ENCODE assay signal across 18 cellular contexts in genomic region chr14:41817626-41818025, GRCh38.
DNase-seq lines count a peak whose midpoint lies in the region; ATAC-seq and TF ChIP-seq lines count a peak whose summit lies in the region.
"Had no signal": no experiment of that assay in that cellular context is flagged by ENCODE, and none has a peak within 500 bp of the region (broad histone marks: within the 10 kb centered on the region; RNA-seq: fewer than 3 reads in every experiment).

No MANE protein-coding gene starts in this region.

- H3K36me3 ChIP-seq in Karpas-422 (ENCODE audit: insufficient read depth, low read length) (no peaks in the 10 kb centered on the region), adipocyte (ENCODE audit: control insufficient read depth, insufficient read depth, low read length, severe bottlenecking) (no peaks in the 10 kb centered on the region), fibroblast of lung (ENCODE audit: control insufficient read depth, insufficient read depth, low read length) (no peaks in the 10 kb centered on the region), ascending aorta (no peaks in the 10 kb centered on the region)

- H3K79me2 ChIP-seq in Karpas-422 (ENCODE audit: low read length), result no peaks in the 10 kb centered on the region
- no peaks in the 10 kb centered on the region for H3K79me2 ChIP-seq in fibroblast of lung (ENCODE audit: control insufficient read depth, insufficient read depth, low read length)

- H3K9ac ChIP-seq in Karpas-422 (ENCODE audit: low read length) (no peak overlapping the region), adipocyte (ENCODE audit: low read length) (no peak overlapping the region), fibroblast of lung (ENCODE audit: insufficient read depth, low read length) (no peak overlapping the region)

- no peak overlapping the region for H3K4me2 ChIP-seq in Karpas-422 (ENCODE audit: low read depth, low read length, poor library complexity, severe bottlenecking)
- no peak overlapping the region for H3K4me2 ChIP-seq in fibroblast of lung (ENCODE audit: extremely low read depth, insufficient read depth, low read length)

- H3K4me3 ChIP-seq in Karpas-422 (ENCODE audit: low read length) (no peak overlapping the region), adipocyte (ENCODE audit: low read length) (no peak overlapping the region), fibroblast of lung (replicated peaks in 1 of 4; ENCODE audit: control extremely low read depth in 1 of 4, insufficient read depth in 1 of 4, low read depth in 3 of 4, low read length in 4 of 4) (no peak overlapping the region), ascending aorta (no peak overlapping the region)

- DNase-seq in Karpas-422 (no peak), adipocyte (ENCODE audit: low read depth) (peak; percentile 0), fibroblast of lung (ENCODE audit: low read depth in 2 of 2) (peak; percentile 15 to 37), smooth muscle cell of the brain vasculature (ENCODE audit: low read depth, low spot score) (peak; percentile 51), ascending aorta (ENCODE audit: low spot score in 2 of 2) (no peak), RKO (ENCODE audit: low spot score) (no peak)
- DNase-seq: COR-L47, DMS 273 treated with DMSO at 0.1 percent for 48 hours, DND-41, GOT3, KBM-7, MV-4-11, NCI-H1694 treated with DMSO at 0.1 percent for 48 hours, NCI-H510A treated with DMSO at 0.1 percent for 48 hours, NCI-H774, SHP77 had no signal

- TF ChIP-seq CTCF in fibroblast of lung (conservative IDR thresholded peaks at IDR 0.05 in 1 of 2, IDR thresholded peaks at IDR 0.05 in 1 of 2; ENCODE audit: low read depth in 1 of 2, low read length in 2 of 2) (no peak), ascending aorta (IDR thresholded peaks at IDR 0.05) (no peak)

- H3K27me3 ChIP-seq in Karpas-422 (ENCODE audit: low read length) (no peaks in the 10 kb centered on the region), adipocyte (replicated peaks; ENCODE audit: control insufficient read depth, insufficient read depth, low read length) (no peaks in the 10 kb centered on the region), fibroblast of lung (ENCODE audit: control insufficient read depth, insufficient read depth, low read length) (no peaks in the 10 kb centered on the region), ascending aorta (no peaks in the 10 kb centered on the region)

- H4K20me1 ChIP-seq in Karpas-422 (ENCODE audit: insufficient read depth, low read depth, low read length) (no peaks in the 10 kb centered on the region), fibroblast of lung (ENCODE audit: control insufficient read depth, extremely low read depth, insufficient read depth, low read length) (no peaks in the 10 kb centered on the region)

- H2AFZ ChIP-seq in Karpas-422 (ENCODE audit: low read length) (peak overlapping the region; percentile 76), fibroblast of lung (ENCODE audit: low read length) (no peak overlapping the region)

- H3K9me3 ChIP-seq in Karpas-422 (ENCODE audit: low read length) (peaks cover 4% of the 10 kb centered on the region; the same call in 1 of the 2 replicates), adipocyte (ENCODE audit: control insufficient read depth, low read length) (no peaks in the 10 kb centered on the region), fibroblast of lung (ENCODE audit: control insufficient read depth, insufficient read depth, low read depth, low read length) (no peaks in the 10 kb centered on the region), ascending aorta (no peaks in the 10 kb centered on the region)

- H3K27ac ChIP-seq in Karpas-422 (ENCODE audit: low read length), result no peak overlapping the region
- H3K27ac ChIP-seq in fibroblast of lung (ENCODE audit: insufficient read depth, low read length), result no peak overlapping the region
- no peak overlapping the region for H3K27ac ChIP-seq in ascending aorta

- H3K9me2 ChIP-seq in Karpas-422 (replicated peaks; ENCODE audit: insufficient read depth, low read length), result no peaks in the 10 kb centered on the region

- no peaks in the 10 kb centered on the region for H3K4me1 ChIP-seq in Karpas-422 (ENCODE audit: low read length)
- no peaks in the 10 kb centered on the region for H3K4me1 ChIP-seq in adipocyte (ENCODE audit: control insufficient read depth, insufficient read depth, low read length)
- H3K4me1 ChIP-seq in fibroblast of lung (ENCODE audit: control insufficient read depth, extremely low read depth, insufficient read depth, low read length), result no peaks in the 10 kb centered on the region
- H3K4me1 ChIP-seq in ascending aorta, result no peaks in the 10 kb centered on the region

- intact Hi-C loops in ascending aorta (cut with DNase I), result no loop called here

- ATAC-seq in HG03045 (IDR thresholded peaks at IDR 0.05; ENCODE audit: unreplicated experiment), result no peak
- ATAC-seq: SK-N-SH treated with all-trans-retinoic acid at 6 μM for 48 hours had no signal

Comparison
In these comparisons a context has a peak if more than half of its experiments do, and no peak if none do; other contexts are left out.
1. DNase-seq: peak in adipocyte (single experiment), fibroblast of lung (2 of 2) and smooth muscle cell of the brain vasculature (single experiment); none in Karpas-422 (single experiment), ascending aorta (0 of 2) and RKO (single experiment).